In the genomic region with DNA sequence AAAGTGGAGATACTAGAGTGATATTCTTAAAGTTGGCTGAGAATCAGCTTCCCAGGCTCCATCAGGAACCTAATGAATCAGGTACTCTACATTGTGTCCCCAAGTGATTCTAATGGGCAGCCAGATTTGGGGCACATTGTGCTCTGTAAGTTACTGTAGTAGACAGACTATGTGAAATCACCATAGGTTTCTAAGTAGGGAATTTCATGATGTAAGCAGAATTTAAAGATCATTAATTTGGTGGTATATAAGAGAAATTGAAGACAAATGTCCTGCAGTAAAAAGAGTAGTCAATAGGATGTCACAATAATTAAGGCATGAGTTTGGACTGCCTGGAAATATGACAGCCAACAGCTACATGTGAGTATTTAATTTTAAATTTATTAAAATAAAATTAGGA, we compare ENCODE assay signal across 34 cellular contexts.
"Had no signal": no experiment of that assay in that cellular context is flagged by ENCODE, and none has a peak within 500 bp of the region (broad histone marks: within the 10 kb centered on the region; RNA-seq: fewer than 3 reads in every experiment).

No MANE protein-coding gene starts in this region.

- H3K27me3 ChIP-seq: MG63 had no signal

- H3K36me3 ChIP-seq: MG63 had no signal

- DNase-seq: Karpas-422, Kasumi-1, MG63, MM.1S, MV-4-11, NCI-H1048, NCI-H1092, NCI-H1092 treated with DMSO at 0.1 percent for 48 hours, NCI-H1105, NCI-H1105 treated with DMSO at 0.1 percent for 48 hours, NCI-H1417, NCI-H1417 treated with DMSO at 0.1 percent for 48 hours, NCI-H1436, NCI-H1436 treated with DMSO at 0.1 percent for 48 hours, NCI-H146, NCI-H1694, NCI-H1694 treated with DMSO at 0.1 percent for 48 hours, NCI-H187, NCI-H187 treated with DMSO at 0.1 percent for 48 hours, NCI-H1930, NCI-H2029, NCI-H2029 treated with DMSO at 0.1 percent for 48 hours, NCI-H2081, NCI-H2081 treated with DMSO at 0.1 percent for 48 hours, NCI-H2107, NCI-H2171, NCI-H2171 treated with DMSO at 0.1 percent for 48 hours, NCI-H2227 treated with DMSO at 0.1 percent for 48 hours, NCI-H226, NCI-H345, NCI-H446, NCI-H446 treated with DMSO at 0.1 percent for 48 hours, NCI-H510A, NCI-H510A treated with DMSO at 0.1 percent for 48 hours had no signal

- H3K4me3 ChIP-seq: MG63 had no signal

- H3K9me3 ChIP-seq: MG63 had no signal
